8 cellular contexts compared by ENCODE assay signal in genomic region chr4:114236370-114236769, GRCh38.
"Had no signal": no experiment of that assay in that cellular context is flagged by ENCODE, and none has a peak within 500 bp of the region (broad histone marks: within the 10 kb centered on the region; RNA-seq: fewer than 3 reads in every experiment).

No MANE protein-coding gene starts in this region.

- H3K4me3 ChIP-seq: GM23338, HAP-1 had no signal

- H2AFZ ChIP-seq: GM23338 had no signal

- H3K9me3 ChIP-seq: HAP-1 had no signal

- ATAC-seq: GM23338, HCT116 had no signal

- H3K4me1 ChIP-seq: HAP-1 had no signal

- H3K9me3 Mint-ChIP-seq: GM23338, HFFc6 had no signal

- H3K27me3 Mint-ChIP-seq: IgD-negative memory B cell had no signal

- H3K36me3 Mint-ChIP-seq: IgD-negative memory B cell had no signal

- DNase-seq: H7, HFFc6, KG1 had no signal

- H3K27ac ChIP-seq: HL-60 had no signal

- H3K4me3 Mint-ChIP-seq: GM23338, HFFc6, IgD-negative memory B cell had no signal

- H3K4me1 Mint-ChIP-seq: GM23338, IgD-negative memory B cell had no signal

- H3K4me2 ChIP-seq: GM23338 had no signal

- H3K36me3 ChIP-seq: HAP-1 had no signal

- H3K27ac Mint-ChIP-seq: GM23338, HFFc6, IgD-negative memory B cell had no signal
